8 cellular contexts compared by ENCODE assay signal in genomic region chr22:21735198-21736083, GRCh38. TPM values are rescaled to one million over a fixed set of nuclear protein-coding genes. Genes with fewer than 3 reads are reported as not detected.
DNase-seq lines count a peak whose midpoint lies in the region; ATAC-seq and TF ChIP-seq lines count a peak whose summit lies in the region.

YPEL1 (minus strand) TSS chr22:21735794; CDS start chr22:21710744, 25,050 bp downstream.

- H3K27ac ChIP-seq in BLaER1 (peak within 1 kb of the TSS; percentile 99), left lung (peak within 1 kb of the TSS; percentile 59 to 78)

- intact Hi-C loops in dendritic cell treated with granulocyte-macrophage colony-stimulating factor and Interleukin-4, amounts not matched to agents 40 ng/mL and 50 ng/mL, for 4 days (cut with micrococcal nuclease) = loop anchor here (1.0 kb wide), 1 partner anchor 203 kb away; no protein-coding TSS in a partner anchor
- intact Hi-C loops in left lung (cut with DNase I) = no loop called here

- H3K36me3 ChIP-seq in BLaER1 (peaks cover 24% of the 10 kb centered on the region), left lung (no peaks in the 10 kb centered on the region)

- H3K27me3 Mint-ChIP-seq in dendritic cell treated with granulocyte-macrophage colony-stimulating factor and Interleukin-4, amounts not matched to agents 40 ng/mL and 50 ng/mL, for 4 days = peaks cover 1% of the 10 kb centered on the region

- H3K9me3 ChIP-seq in BLaER1 = peaks cover 7% of the 10 kb centered on the region
- no peaks in the 10 kb centered on the region for H3K9me3 ChIP-seq in left lung

- TF ChIP-seq CTCF in left lung (IDR thresholded peaks at IDR 0.05) = no peak

- peak within 1 kb of the TSS; percentile 80 for H3K27ac Mint-ChIP-seq in dendritic cell treated with granulocyte-macrophage colony-stimulating factor and Interleukin-4, amounts not matched to agents 40 ng/mL and 50 ng/mL, for 4 days

- DNase-seq in NCI-H748 (lab: John Stamatoyannopoulos, UW; ENCODE audit: unreplicated experiment) = peak; percentile 86
- DNase-seq in activated CD4-positive, alpha-beta T cell treated with anti-CD3 and anti-CD28 coated beads, Interleukin-2, amount 50 U/mL, for 24 hours (ENCODE audit: low read depth in 1 of 2, low spot score in 1 of 2) = peak; percentile 83 to 84
- DNase-seq in left lung = peak; percentile 97 to 99
- peak; percentile 91 to 93 for DNase-seq in stimulated activated CD4-positive, alpha-beta T cell treated with anti-CD3 and anti-CD28 coated beads, Interleukin-2, amount 100 ng/mL, for 24 hours

- ATAC-seq in GM19324 (IDR thresholded peaks at IDR 0.05; ENCODE audit: low FRiP score, unreplicated experiment) (peak; percentile 86), HG03460 (IDR thresholded peaks at IDR 0.05; ENCODE audit: unreplicated experiment) (peak; percentile 77), left lung (peak; percentile 98)

- no peaks in the 10 kb centered on the region for H3K36me3 Mint-ChIP-seq in dendritic cell treated with granulocyte-macrophage colony-stimulating factor and Interleukin-4, amounts not matched to agents 40 ng/mL and 50 ng/mL, for 4 days (ENCODE audit: low read depth)

- H3K9ac ChIP-seq in BLaER1 = peak within 1 kb of the TSS; percentile 96

- H3K4me1 ChIP-seq in BLaER1 = peaks cover 87% of the 10 kb centered on the region
- peaks cover 0 to 16% of the 10 kb centered on the region in 2 donors for H3K4me1 ChIP-seq in left lung

- peak within 1 kb of the TSS; percentile 89 for H3K4me2 ChIP-seq in BLaER1

- peak within 1 kb of the TSS; percentile 79 for H3K4me3 Mint-ChIP-seq in dendritic cell treated with granulocyte-macrophage colony-stimulating factor and Interleukin-4, amounts not matched to agents 40 ng/mL and 50 ng/mL, for 4 days

- no peaks in the 10 kb centered on the region for H3K27me3 ChIP-seq in BLaER1
- H3K27me3 ChIP-seq in left lung = no peaks in the 10 kb centered on the region

- H3K4me3 ChIP-seq in BLaER1 (peak within 1 kb of the TSS; percentile 76), left lung (peak within 1 kb of the TSS; percentile 56 to 64)

- H4K20me1 ChIP-seq in BLaER1 = peaks cover 11% of the 10 kb centered on the region; the same call in 1 of the 2 replicates

- no peaks in the 10 kb centered on the region for H3K9me3 Mint-ChIP-seq in dendritic cell treated with granulocyte-macrophage colony-stimulating factor and Interleukin-4, amounts not matched to agents 40 ng/mL and 50 ng/mL, for 4 days

- peaks cover 14% of the 10 kb centered on the region for H3K4me1 Mint-ChIP-seq in dendritic cell treated with granulocyte-macrophage colony-stimulating factor and Interleukin-4, amounts not matched to agents 40 ng/mL and 50 ng/mL, for 4 days (ENCODE audit: low read depth)

RNA-seq across cellular contexts. Expression of gene YPEL1, which starts in this region (rescaled TPM):
- 1 to 10 TPM; 2.4 to 6.9 TPM for total RNA-seq in left lung

Comparison
In these comparisons a context has a peak if more than half of its experiments do, and no peak if none do; other contexts are left out.
1. Peak in every context shown above with its lines: DNase-seq, ATAC-seq, H3K4me3 ChIP-seq and H3K27ac ChIP-seq.